In the genomic region with DNA sequence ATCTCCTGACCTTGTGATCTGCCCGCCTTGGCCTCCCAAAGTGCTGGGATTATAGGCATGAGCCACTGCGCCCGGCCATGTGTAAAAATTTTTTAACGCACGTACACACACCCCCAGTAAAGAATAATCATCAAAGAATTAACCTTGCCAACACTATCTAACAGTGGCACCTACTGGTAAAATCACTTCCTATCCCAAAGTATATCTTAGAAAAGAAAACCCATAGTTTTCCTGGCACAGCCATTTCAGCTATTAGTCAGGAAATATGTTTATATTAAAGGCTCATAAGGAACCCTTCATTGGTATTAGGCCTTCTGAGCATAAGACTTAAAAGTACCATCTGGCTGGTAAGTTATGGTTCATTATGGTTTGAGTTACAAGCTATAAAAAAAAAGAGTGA, we compare ENCODE assay signal across 1 cellular context.
TF ChIP-seq lines count a peak whose summit lies in the region.

No MANE protein-coding gene starts in this region.

TF ChIP-seq in H1, 55 proteins besides CTCF, POLR2A, EP300 and RAD21:
- no peak for TF ChIP-seq CEBPB (IDR thresholded peaks at IDR 0.05; ENCODE audit: low read depth, low read length)
- TF ChIP-seq, protein P1, sequence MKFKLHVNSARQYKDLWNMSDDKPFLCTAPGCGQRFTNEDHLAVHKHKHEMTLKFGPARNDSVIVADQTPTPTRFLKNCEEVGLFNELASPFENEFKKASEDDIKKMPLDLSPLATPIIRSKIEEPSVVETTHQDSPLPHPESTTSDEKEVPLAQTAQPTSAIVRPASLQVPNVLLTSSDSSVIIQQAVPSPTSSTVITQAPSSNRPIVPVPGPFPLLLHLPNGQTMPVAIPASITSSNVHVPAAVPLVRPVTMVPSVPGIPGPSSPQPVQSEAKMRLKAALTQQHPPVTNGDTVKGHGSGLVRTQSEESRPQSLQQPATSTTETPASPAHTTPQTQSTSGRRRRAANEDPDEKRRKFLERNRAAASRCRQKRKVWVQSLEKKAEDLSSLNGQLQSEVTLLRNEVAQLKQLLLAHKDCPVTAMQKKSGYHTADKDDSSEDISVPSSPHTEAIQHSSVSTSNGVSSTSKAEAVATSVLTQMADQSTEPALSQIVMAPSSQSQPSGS (IDR thresholded peaks at IDR 0.05; ENCODE audit: low read length), result no peak
- no peak for TF ChIP-seq SIX5 (IDR thresholded peaks at IDR 0.05; ENCODE audit: low read depth, low read length)
- TF ChIP-seq MAFK (IDR thresholded peaks at IDR 0.05; ENCODE audit: low read depth, low read length), result no peak
- no peak for TF ChIP-seq SAP30 (IDR thresholded peaks at IDR 0.05; ENCODE audit: insufficient read depth, insufficient replicate concordance, low read length)
- no peak for TF ChIP-seq CHD1 (IDR thresholded peaks at IDR 0.05; ENCODE audit: low read depth, low read length)
- no peak for TF ChIP-seq SP2 (IDR thresholded peaks at IDR 0.05; ENCODE audit: low read length)
- no peak for TF ChIP-seq TCF12 (IDR thresholded peaks at IDR 0.05; ENCODE audit: low read depth, low read length)
- TF ChIP-seq, protein P2, sequence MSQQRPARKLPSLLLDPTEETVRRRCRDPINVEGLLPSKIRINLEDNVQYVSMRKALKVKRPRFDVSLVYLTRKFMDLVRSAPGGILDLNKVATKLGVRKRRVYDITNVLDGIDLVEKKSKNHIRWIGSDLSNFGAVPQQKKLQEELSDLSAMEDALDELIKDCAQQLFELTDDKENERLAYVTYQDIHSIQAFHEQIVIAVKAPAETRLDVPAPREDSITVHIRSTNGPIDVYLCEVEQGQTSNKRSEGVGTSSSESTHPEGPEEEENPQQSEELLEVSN (IDR thresholded peaks at IDR 0.05), result no peak
- no peak for TF ChIP-seq ZNF274 (IDR thresholded peaks at IDR 0.05; ENCODE audit: borderline replicate concordance, extremely low read depth, low read length)
- TF ChIP-seq POLR2AphosphoS5 (IDR thresholded peaks at IDR 0.05; ENCODE audit: low read depth, low read length), result no peak
- TF ChIP-seq CREB1 (IDR thresholded peaks at IDR 0.05), result no peak
- no peak for TF ChIP-seq HDAC2 (IDR thresholded peaks at IDR 0.05; ENCODE audit: borderline replicate concordance in 1 of 2, low read depth in 2 of 2, low read length in 2 of 2)
- TF ChIP-seq YY1 (IDR thresholded peaks at IDR 0.05; ENCODE audit: low read depth, low read length), result no peak
- no peak for TF ChIP-seq FOSL1 (IDR thresholded peaks at IDR 0.05; ENCODE audit: insufficient read depth, low read depth, low read length)
- TF ChIP-seq TAF1 (IDR thresholded peaks at IDR 0.05; ENCODE audit: low read depth, low read length), result no peak
- TF ChIP-seq KDM4A (IDR thresholded peaks at IDR 0.05; ENCODE audit: low read depth, low read length, severe bottlenecking), result no peak
- TF ChIP-seq CTBP2 (IDR thresholded peaks at IDR 0.05; ENCODE audit: borderline replicate concordance, insufficient read depth, insufficient read length, low read length), result no peak
- TF ChIP-seq BRCA1 (IDR thresholded peaks at IDR 0.05; ENCODE audit: low read depth, low read length), result no peak
